ENCODE assay signal across 33 cellular contexts in the genomic region with DNA sequence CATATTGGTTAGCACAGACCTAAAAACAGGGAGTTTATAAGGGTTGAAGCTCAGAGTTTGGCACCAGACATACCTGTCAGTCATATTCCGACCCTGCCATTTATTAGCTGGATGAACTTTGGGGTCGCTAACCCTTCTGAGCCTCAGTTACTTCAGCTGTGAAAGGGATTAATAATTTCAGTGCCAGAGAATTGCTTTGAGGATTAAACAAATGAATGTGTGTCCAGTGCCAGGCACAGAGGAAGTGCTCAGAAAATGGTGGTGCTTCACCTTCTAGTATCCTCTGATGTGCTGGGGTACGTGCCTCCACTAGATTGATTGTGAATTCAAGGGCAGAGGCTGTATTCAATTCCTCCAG.
"Had no signal": no experiment of that assay in that cellular context is flagged by ENCODE, and none has a peak within 500 bp of the region (broad histone marks: within the 10 kb centered on the region; RNA-seq: fewer than 3 reads in every experiment).

No MANE protein-coding gene starts in this region.

- H3K4me3 ChIP-seq: K562, Peyer's patch had no signal

- H3K36me3 Mint-ChIP-seq: activated CD8-positive, alpha-beta memory T cell treated with anti-CD3 and anti-CD28 coated beads, Interleukin-2, amount 10 ng/mL, durations not matched to agents 7 days and 5 days; activated naive CD4-positive, alpha-beta T cell treated with anti-CD3 and anti-CD28 coated beads, Interleukin-2, amount 10 ng/mL, durations not matched to agents 7 days and 5 days; activated naive CD8-positive, alpha-beta T cell had no signal

- H3K9me3 ChIP-seq: Peyer's patch had no signal

- H3K36me3 ChIP-seq: Peyer's patch had no signal

- DNase-seq: activated CD4-positive, alpha-beta memory T cell treated with anti-CD3 and anti-CD28 coated beads, Interleukin-2, amount 10 ng/mL, durations not matched to agents 7 days and 5 days; activated CD4-positive, alpha-beta T cell treated with anti-CD3 and anti-CD28 coated beads for 1 hour; activated CD4-positive, alpha-beta T cell treated with anti-CD3 and anti-CD28 coated beads for 48 hours; activated CD4-positive, CD25-positive, alpha-beta regulatory T cell; activated CD8-positive, alpha-beta memory T cell treated with anti-CD3 and anti-CD28 coated beads for 24 hours; activated CD8-positive, alpha-beta memory T cell treated with anti-CD3 and anti-CD28 coated beads, Interleukin-2, amount 10 ng/mL, durations not matched to agents 7 days and 5 days; activated CD8-positive, alpha-beta memory T cell treated with anti-CD3 and anti-CD28 coated beads, Interleukin-2, amount 50 U/mL, for 48 hours; activated effector memory CD4-positive, alpha-beta T cell treated with Interleukin-2 at 50 U/mL for 16 hours; activated naive CD4-positive, alpha-beta T cell treated with anti-CD3 and anti-CD28 coated beads, Interleukin-2, amount 10 ng/mL, durations not matched to agents 7 days and 5 days; activated naive CD8-positive, alpha-beta T cell treated with anti-CD3 and anti-CD28 coated beads, Interleukin-2, amount 50 U/mL, for 24 hours; activated T-cell treated with anti-CD3 and anti-CD28 coated beads, Interleukin-2, amount 50 U/mL, for 48 hours; amniotic stem cell; aorta; IMR-90; NCI-H1105; NCI-H1436; NCI-H1694; NCI-H1930; NCI-H2081 treated with DMSO at 0.1 percent for 48 hours; NCI-H226; NCI-H524 treated with DMSO at 0.1 percent for 48 hours; NK-92 treated with Interleukin-12 subunit alpha and Interleukin-12 subunit beta, amount 100 ng/mL, for 24 hours; PC-3; Peyer's patch; RPMI8226; SIG-M5; T-helper 1 cell; T-helper 2 cell; T-helper 9 cell had no signal

- H3K27me3 ChIP-seq: Peyer's patch had no signal

- FAIRE-seq: K562 had no signal

- H3K27ac ChIP-seq: Peyer's patch, VCaP had no signal

- ATAC-seq: activated CD8-positive, alpha-beta memory T cell treated with anti-CD3 and anti-CD28 coated beads, Interleukin-2, amount 10 ng/mL, durations not matched to agents 7 days and 5 days; activated naive CD8-positive, alpha-beta T cell treated with anti-CD3 and anti-CD28 coated beads, Interleukin-2, amount 50 U/mL, for 24 hours; K562; PC-3; SK-N-SH treated with all-trans-retinoic acid at 6 μM for 48 hours had no signal

- H3K4me3 Mint-ChIP-seq: activated CD4-positive, alpha-beta memory T cell treated with anti-CD3 and anti-CD28 coated beads, Interleukin-2, amount 10 ng/mL, durations not matched to agents 7 days and 5 days; activated CD8-positive, alpha-beta memory T cell treated with anti-CD3 and anti-CD28 coated beads, Interleukin-2, amount 10 ng/mL, durations not matched to agents 7 days and 5 days; activated naive CD4-positive, alpha-beta T cell treated with anti-CD3 and anti-CD28 coated beads, Interleukin-2, amount 10 ng/mL, durations not matched to agents 7 days and 5 days; activated naive CD8-positive, alpha-beta T cell; activated naive CD8-positive, alpha-beta T cell treated with anti-CD3 and anti-CD28 coated beads, Interleukin-2, amount 50 U/mL, for 24 hours had no signal

- H3K27ac Mint-ChIP-seq: activated CD4-positive, alpha-beta memory T cell treated with anti-CD3 and anti-CD28 coated beads, Interleukin-2, amount 10 ng/mL, durations not matched to agents 7 days and 5 days; activated CD8-positive, alpha-beta memory T cell treated with anti-CD3 and anti-CD28 coated beads, Interleukin-2, amount 10 ng/mL, durations not matched to agents 7 days and 5 days; activated naive CD4-positive, alpha-beta T cell treated with anti-CD3 and anti-CD28 coated beads, Interleukin-2, amount 10 ng/mL, durations not matched to agents 7 days and 5 days; activated naive CD8-positive, alpha-beta T cell; activated naive CD8-positive, alpha-beta T cell treated with anti-CD3 and anti-CD28 coated beads, Interleukin-2, amount 50 U/mL, for 24 hours had no signal

- H3K9me3 Mint-ChIP-seq: activated CD4-positive, alpha-beta memory T cell treated with anti-CD3 and anti-CD28 coated beads, Interleukin-2, amount 10 ng/mL, durations not matched to agents 7 days and 5 days; activated naive CD4-positive, alpha-beta T cell treated with anti-CD3 and anti-CD28 coated beads, Interleukin-2, amount 10 ng/mL, durations not matched to agents 7 days and 5 days; activated naive CD8-positive, alpha-beta T cell treated with anti-CD3 and anti-CD28 coated beads, Interleukin-2, amount 50 U/mL, for 24 hours had no signal
